9 cellular contexts compared by ENCODE assay signal in the genomic region with DNA sequence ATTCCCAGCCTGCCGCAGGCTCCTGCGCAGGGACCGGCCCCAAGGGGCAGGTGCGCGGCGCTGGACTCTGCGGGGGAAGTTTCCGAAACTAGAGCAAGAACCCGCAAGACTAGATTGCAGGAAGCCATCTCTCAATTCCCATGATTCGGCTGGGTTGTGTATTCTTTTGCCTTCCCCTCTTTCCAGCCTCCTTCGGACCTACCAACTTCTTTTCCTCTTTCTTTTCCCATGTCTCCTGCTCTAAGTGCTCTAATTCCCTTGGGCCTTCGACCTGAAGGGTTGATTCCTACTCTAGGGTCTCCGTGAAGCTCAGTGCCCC. TPM values are rescaled to one million over a fixed set of nuclear protein-coding genes. Genes with fewer than 3 reads are reported as not detected.
DNase-seq lines count a peak whose midpoint lies in the region; ATAC-seq and TF ChIP-seq lines count a peak whose summit lies in the region.
"Had no signal": no experiment of that assay in that cellular context is flagged by ENCODE, and none has a peak within 500 bp of the region (broad histone marks: within the 10 kb centered on the region; RNA-seq: fewer than 3 reads in every experiment).

No MANE protein-coding gene starts in this region.

- no peak overlapping the region for H3K4ac ChIP-seq in mesenchymal stem cell (ENCODE audit: low read depth in 1 of 2, low read length in 2 of 2)

- ATAC-seq in activated T-cell treated with anti-CD3 and anti-CD28 coated beads, Interleukin-2, amount 50 U/mL, for 72 hours (replicated peaks in 1 of 2) = no peak
- ATAC-seq in HG03097 (IDR thresholded peaks at IDR 0.05; ENCODE audit: low FRiP score, unreplicated experiment) = no peak

- peaks cover 60% of the 10 kb centered on the region for H3K27me3 Mint-ChIP-seq in activated T-cell treated with anti-CD3 and anti-CD28 coated beads, Interleukin-2, amount 50 U/mL, for 72 hours (ENCODE audit: low read depth)

- no peaks in the 10 kb centered on the region for H3K9me3 Mint-ChIP-seq in activated T-cell treated with anti-CD3 and anti-CD28 coated beads, Interleukin-2, amount 50 U/mL, for 72 hours

- H4K91ac ChIP-seq in mesenchymal stem cell (ENCODE audit: low read length) = peak overlapping the region; percentile 46

- H3K4me1 ChIP-seq in breast epithelium = no peaks in the 10 kb centered on the region
- H3K4me1 ChIP-seq in mesenchymal stem cell (ENCODE audit: control insufficient read depth, insufficient read depth, low read depth, low read length) = no peaks in the 10 kb centered on the region
- H3K4me1 ChIP-seq in transverse colon = peaks cover 0 to 18% (median 2%) of the 10 kb centered on the region in 4 donors

- no peak overlapping the region for H2BK120ac ChIP-seq in mesenchymal stem cell (ENCODE audit: low read depth, low read length)

- no peaks in the 10 kb centered on the region for H3K36me3 Mint-ChIP-seq in activated T-cell treated with anti-CD3 and anti-CD28 coated beads, Interleukin-2, amount 50 U/mL, for 72 hours (ENCODE audit: insufficient read depth in 2 of 2)

- peak overlapping the region; percentile 72 to 92 for H3K27ac ChIP-seq in breast epithelium
- H3K27ac ChIP-seq in mesenchymal stem cell (ENCODE audit: low read length, poor library complexity, severe bottlenecking) = peak overlapping the region; percentile 97
- peak overlapping the region; percentile 82 to 92 (median 89) for H3K27ac ChIP-seq in transverse colon

- H2AFZ ChIP-seq in mesenchymal stem cell (ENCODE audit: low read depth, low read length) = peak overlapping the region; percentile 85

- no peak overlapping the region for H2BK15ac ChIP-seq in mesenchymal stem cell (ENCODE audit: low read depth, poor library complexity, severe bottlenecking)

- no peak for TF ChIP-seq POLR2A in breast epithelium (IDR thresholded peaks at IDR 0.05)
- no peak for TF ChIP-seq POLR2A in transverse colon (IDR thresholded peaks at IDR 0.05)

- H3K4me1 Mint-ChIP-seq in activated T-cell treated with anti-CD3 and anti-CD28 coated beads, Interleukin-2, amount 50 U/mL, for 72 hours (ENCODE audit: low read depth) = peaks cover 5% of the 10 kb centered on the region

- H3K4me3 Mint-ChIP-seq in activated T-cell treated with anti-CD3 and anti-CD28 coated beads, Interleukin-2, amount 50 U/mL, for 72 hours = peak overlapping the region; percentile 82 to 88

- WGBS in mesenchymal stem cell = under 1% methylated on average over 13 of the region's 13 CpGs
- WGBS in transverse colon (ENCODE audit: low coverage in 1 of 2), 2 donors = 10 to 26% methylated on average over 2 to 13 of the region's 13 CpGs

- H3K4me3 ChIP-seq in breast epithelium = peak overlapping the region; percentile 59 to 76 (median 63)
- peak overlapping the region; percentile 69 to 87 for H3K4me3 ChIP-seq in mesenchymal stem cell (ENCODE audit: insufficient read depth in 1 of 2, low read depth in 1 of 2, low read length in 2 of 2)
- peak overlapping the region; percentile 34 to 67 (median 43) for H3K4me3 ChIP-seq in transverse colon

- DNase-seq in activated T-cell treated with anti-CD3 and anti-CD28 coated beads, Interleukin-2, amount 50 U/mL, for 72 hours = no peak
- no peak for DNase-seq in activated T-cell treated with anti-CD3 and anti-CD28 coated beads, Interleukin-2, amount 50 U/mL, for 1 hour
- DNase-seq in breast epithelium (ENCODE audit: low spot score in 2 of 2) (no peak), mesenchymal stem cell (no peak), transverse colon (no peak), DMS79 (lab: John Stamatoyannopoulos, UW) (no peak), NCI-H1436 treated with DMSO at 0.1 percent for 48 hours (lab: John Stamatoyannopoulos, UW) (no peak)
- DNase-seq: stimulated activated CD4-positive, alpha-beta T cell treated with anti-CD3 and anti-CD28 coated beads, Interleukin-1b, Interleukin-23, amount 100 ng/mL, for 48 hours had no signal

- H2BK5ac ChIP-seq in mesenchymal stem cell (ENCODE audit: low read depth, low read length, poor library complexity, severe bottlenecking) = peak overlapping the region; percentile 81

- intact Hi-C loops in breast epithelium (cut with DNase I; ENCODE audit: low total_unique reads) (no loop called here), transverse colon (cut with DNase I; ENCODE audit: low total_unique reads) (no loop called here)

- no peak overlapping the region for H3K14ac ChIP-seq in mesenchymal stem cell (ENCODE audit: low read length in 2 of 2)

- peak overlapping the region; percentile 72 for H3K4me2 ChIP-seq in mesenchymal stem cell (ENCODE audit: low read length, poor library complexity, severe bottlenecking)

- H2BK12ac ChIP-seq in mesenchymal stem cell (ENCODE audit: low read length in 2 of 2) = no peak overlapping the region

- no peak overlapping the region for H2AK5ac ChIP-seq in mesenchymal stem cell (ENCODE audit: low read length, severe bottlenecking)

- in situ Hi-C loops in transverse colon (cut with MboI; ENCODE audit: low pct_ligation_motif_present in 1 of 4, low pct_unique_long_range_greater_than_20kb in 1 of 4, low sequenced_read_pairs in 3 of 4) = no loop called here

- no peak overlapping the region for H3K23ac ChIP-seq in mesenchymal stem cell (ENCODE audit: low read length in 2 of 2)

- peak overlapping the region in 1 of 2 experiments; percentile 78 for H3K18ac ChIP-seq in mesenchymal stem cell (ENCODE audit: low read depth in 1 of 2, low read length in 2 of 2)

- H3K79me1 ChIP-seq in mesenchymal stem cell (replicated peaks; ENCODE audit: low read length, poor library complexity, severe bottlenecking) = no peaks in the 10 kb centered on the region

- no peaks in the 10 kb centered on the region for H3K9me3 ChIP-seq in breast epithelium
- H3K9me3 ChIP-seq in mesenchymal stem cell (ENCODE audit: control insufficient read depth, low read length) = no peaks in the 10 kb centered on the region
- H3K9me3 ChIP-seq in transverse colon = no peaks in the 10 kb centered on the region

- peaks cover 0 to 28% of the 10 kb centered on the region in 2 donors for H3K27me3 ChIP-seq in breast epithelium
- H3K27me3 ChIP-seq in mesenchymal stem cell (ENCODE audit: control insufficient read depth in 1 of 2, insufficient read depth in 1 of 2, low read length in 2 of 2) = peaks cover 0 to 3% of the 10 kb centered on the region in 2 experiments
- H3K27me3 ChIP-seq in transverse colon = no peaks in the 10 kb centered on the region

- TF ChIP-seq EP300 in transverse colon (IDR thresholded peaks at IDR 0.05; ENCODE audit: low read depth) = no peak

- H3K36me3 ChIP-seq in breast epithelium (no peaks in the 10 kb centered on the region), mesenchymal stem cell (ENCODE audit: control insufficient read depth in 1 of 2, insufficient read depth in 2 of 2, low read depth in 1 of 2, low read length in 2 of 2) (no peaks in the 10 kb centered on the region), transverse colon (no peaks in the 10 kb centered on the region)

- TF ChIP-seq CTCF in breast epithelium (IDR thresholded peaks at IDR 0.05) (no peak), transverse colon (IDR thresholded peaks at IDR 0.05) (no peak)

- H3K27ac Mint-ChIP-seq in activated T-cell treated with anti-CD3 and anti-CD28 coated beads, Interleukin-2, amount 50 U/mL, for 72 hours = no peak overlapping the region

- no peak overlapping the region for H4K8ac ChIP-seq in mesenchymal stem cell (ENCODE audit: low read length)

- peak overlapping the region; percentile 91 for H3K9ac ChIP-seq in mesenchymal stem cell (ENCODE audit: low read length)

RNA-seq across cellular contexts. Expression of a gene that starts 0.6 kb away (rescaled TPM):
- under 1 TPM in 1 of 2 donors, not detected in 1; 0.12 TPM for total RNA-seq in activated T-cell treated with anti-CD3 and anti-CD28 coated beads, Interleukin-2, amount 50 U/mL, for 72 hours
- total RNA-seq in breast epithelium (10 to 100 TPM in 2 of 3 donors, 1 to 10 TPM in 1; 9.5 to 20.2 (median 14.6) TPM), transverse colon (1 to 10 TPM; 2.8 to 8.7 (median 6.6) TPM)
- polyA plus RNA-seq in mesenchymal stem cell (2013, experiment 1 of 2) = 2.6 TPM
- polyA plus RNA-seq in mesenchymal stem cell (2013, experiment 2 of 2) = 2.7 TPM
